17 cellular contexts compared by ENCODE assay signal in genomic region chr2:125730921-125731320, GRCh38.
DNase-seq lines count a peak whose midpoint lies in the region; ATAC-seq, FAIRE-seq and TF ChIP-seq lines count a peak whose summit lies in the region.
"Had no signal": no experiment of that assay in that cellular context is flagged by ENCODE, and none has a peak within 500 bp of the region (broad histone marks: within the 10 kb centered on the region; RNA-seq: fewer than 3 reads in every experiment).

No MANE protein-coding gene starts in this region.

- intact Hi-C loops in left colon (cut with DNase I, micrococcal nuclease) (no loop called here), pancreas (cut with DNase I) (no loop called here)

- H3K79me2 ChIP-seq in osteoblast (ENCODE audit: insufficient read depth, low read length): no peaks in the 10 kb centered on the region

- H3K27me3 ChIP-seq in pancreas (no peaks in the 10 kb centered on the region), osteoblast (ENCODE audit: insufficient read depth, low read length) (no peaks in the 10 kb centered on the region)
- H3K27me3 ChIP-seq: BLaER1 had no signal

- peaks cover 0 to 6% (median 0%) of the 10 kb centered on the region in 3 donors for H3K4me1 ChIP-seq in pancreas
- no peaks in the 10 kb centered on the region for H3K4me1 ChIP-seq in osteoblast (ENCODE audit: insufficient read depth, low read length)
- H3K4me1 ChIP-seq: BLaER1 had no signal

- ATAC-seq in left colon (peak; percentile 95), pancreas (peak; percentile 45 to 77 (median 61)), esophagus mucosa (no peak)
- no peak for ATAC-seq in activated CD4-positive, CD25-positive, alpha-beta regulatory T cell treated with anti-CD3 and anti-CD28 coated beads, Interleukin-2, amount 50 U/mL, for 24 hours
- ATAC-seq: GM23338 had no signal

- H3K9me3 ChIP-seq in pancreas (no peaks in the 10 kb centered on the region), osteoblast (ENCODE audit: low read depth, low read length) (no peaks in the 10 kb centered on the region)
- H3K9me3 ChIP-seq: Caco-2 had no signal

- H3K4me2 ChIP-seq in osteoblast (ENCODE audit: insufficient read depth, low read length): no peak overlapping the region
- H3K4me2 ChIP-seq: BLaER1, GM23338 had no signal

- H3K36me3 ChIP-seq in pancreas (no peaks in the 10 kb centered on the region), osteoblast (ENCODE audit: insufficient read depth, low read length) (no peaks in the 10 kb centered on the region)
- H3K36me3 ChIP-seq: BLaER1 had no signal

- TF ChIP-seq CTCF in epithelial cell of proximal tubule (conservative IDR thresholded peaks at IDR 0.05; ENCODE audit: low read depth, low read length) (no peak), pancreas (IDR thresholded peaks at IDR 0.05) (no peak), osteoblast (IDR thresholded peaks at IDR 0.05; ENCODE audit: extremely low read depth, low read depth, low read length) (no peak)

- WGBS in pancreas, 2 donors: 28% methylated on average over 4 of the region's 4 CpGs

- no peak overlapping the region for H3K27ac ChIP-seq in pancreas
- H3K27ac ChIP-seq in osteoblast (ENCODE audit: low read depth, low read length): no peak overlapping the region
- H3K27ac ChIP-seq: 22Rv1, BLaER1 had no signal

- FAIRE-seq in pancreas (lab: Jason Lieb, UNC): peak; percentile 29
- FAIRE-seq: GM19239 had no signal

- no peak overlapping the region for H2AFZ ChIP-seq in osteoblast (ENCODE audit: low read length)
- H2AFZ ChIP-seq: GM23338 had no signal

- peak overlapping the region; percentile 19 for H3K4me3 ChIP-seq in epithelial cell of proximal tubule (ENCODE audit: low read depth, low read length)
- no peak overlapping the region for H3K4me3 ChIP-seq in pancreas
- H3K4me3 ChIP-seq in osteoblast (ENCODE audit: insufficient read depth, low read length): no peak overlapping the region
- H3K4me3 ChIP-seq: BLaER1, GM23338 had no signal

- DNase-seq in HT-29 (ENCODE audit: low spot score): peak; percentile 59
- peak; percentile 53 for DNase-seq in epithelial cell of proximal tubule (ENCODE audit: low read depth)
- peak in 1 of 2 donors; percentile 7 for DNase-seq in left colon
- no peak for DNase-seq in pancreas
- DNase-seq in NCI-H2196 treated with DMSO at 0.1 percent for 48 hours (lab: John Stamatoyannopoulos, UW; ENCODE audit: unreplicated experiment): no peak
- DNase-seq in osteoblast (ENCODE audit: insufficient read length, low spot score, missing footprints): no peak
- DNase-seq: CD8-positive, alpha-beta memory T cell; DND-41; GDM1; H7 had no signal

- H4K20me1 ChIP-seq in osteoblast (ENCODE audit: insufficient read depth, low read length): no peaks in the 10 kb centered on the region
- H4K20me1 ChIP-seq: BLaER1 had no signal

Comparison
In these comparisons a context has a peak if more than half of its experiments do, and no peak if none do; other contexts are left out.
1. DNase-seq: peak in HT-29 (single experiment) and epithelial cell of proximal tubule (single experiment); none in pancreas (0 of 6), NCI-H2196 treated with DMSO at 0.1 percent for 48 hours (single experiment) and osteoblast (single experiment).
2. ATAC-seq: peak in left colon (single experiment) and pancreas (4 of 4); none in activated CD4-positive, CD25-positive, alpha-beta regulatory T cell treated with anti-CD3 and anti-CD28 coated beads, Interleukin-2, amount 50 U/mL, for 24 hours (0 of 2) and esophagus mucosa (single experiment).